In the genomic region with DNA sequence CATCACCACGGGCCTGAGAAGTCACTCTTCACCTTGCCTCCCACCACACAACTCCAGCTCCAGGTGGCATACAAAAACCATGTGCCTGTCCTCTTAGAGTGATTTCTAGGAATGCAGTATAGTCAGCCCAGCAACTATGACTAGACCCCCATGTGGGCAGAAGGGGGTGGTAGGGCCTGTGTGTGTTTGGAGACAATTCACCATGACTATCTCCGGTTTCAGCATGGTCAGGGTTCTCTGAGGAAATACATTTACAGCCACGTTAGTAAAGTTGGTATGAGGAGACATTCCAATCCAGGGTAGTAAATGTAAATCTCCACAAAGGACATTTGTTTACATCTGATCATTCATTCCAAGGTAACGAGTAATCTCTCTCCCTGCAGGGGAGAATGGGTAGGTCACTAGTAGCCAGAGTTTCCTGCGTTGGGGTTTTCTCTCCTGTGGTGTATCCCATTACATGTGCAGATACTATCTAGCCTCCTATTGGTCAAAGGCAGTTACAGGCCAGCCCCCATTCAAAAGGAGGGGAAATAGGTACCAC, we compare ENCODE assay signal across 10 cellular contexts. TPM values are rescaled to one million over a fixed set of nuclear protein-coding genes. Genes with fewer than 3 reads are reported as not detected.
DNase-seq lines count a peak whose midpoint lies in the region; ATAC-seq and TF ChIP-seq lines count a peak whose summit lies in the region.
"Had no signal": no experiment of that assay in that cellular context is flagged by ENCODE, and none has a peak within 500 bp of the region (broad histone marks: within the 10 kb centered on the region; RNA-seq: fewer than 3 reads in every experiment).

No MANE protein-coding gene starts in this region.

- no peak for ATAC-seq in GM21723 (IDR thresholded peaks at IDR 0.05; ENCODE audit: unreplicated experiment)
- ATAC-seq in HG03139 (IDR thresholded peaks at IDR 0.05; ENCODE audit: unreplicated experiment): no peak
- ATAC-seq: left colon had no signal

- no peaks in the 10 kb centered on the region for H3K27me3 ChIP-seq in BJ (ENCODE audit: control insufficient read depth, insufficient read depth, low read length)
- H3K27me3 ChIP-seq in HUES48 (ENCODE audit: control insufficient read depth, insufficient read depth, low read length): no peaks in the 10 kb centered on the region

- H3K36me3 ChIP-seq in BJ (ENCODE audit: control insufficient read depth, insufficient read depth, low read length) (no peaks in the 10 kb centered on the region), HUES48 (ENCODE audit: control insufficient read depth, insufficient read depth, low read length) (no peaks in the 10 kb centered on the region)

- H3K9me3 ChIP-seq in HUES48 (ENCODE audit: control insufficient read depth, insufficient read depth, low read length): peaks cover 20% of the 10 kb centered on the region

- no peak overlapping the region for H3K4me3 ChIP-seq in BJ (ENCODE audit: low read depth, low read length)
- H3K4me3 ChIP-seq in HUES48 (ENCODE audit: low read depth, low read length): no peak overlapping the region

- DNase-seq in BJ (ENCODE audit: low read depth) (peak; percentile 78), astrocyte of the hippocampus (ENCODE audit: low read depth, low spot score) (peak; percentile 82), islet precursor cell (peak; percentile 85), DMS153 treated with DMSO at 0.1 percent for 48 hours (lab: John Stamatoyannopoulos, UW; ENCODE audit: unreplicated experiment) (no peak)
- DNase-seq in activated naive CD4-positive, alpha-beta T cell treated with Interleukin-2 at 50 U/mL for 16 hours: no peak
- DNase-seq: left colon, small intestine had no signal

- H3K4me1 ChIP-seq in HUES48 (ENCODE audit: control insufficient read depth, insufficient read depth, low read length): peaks cover 5% of the 10 kb centered on the region; the same call in 1 of the 2 replicates

- CTCF ChIA-PET in BJ (lab: Yijun Ruan, JAX): interaction anchor here (0.7 kb wide), 1 partner anchor 639 kb away, joined by 3 read pairs; no protein-coding TSS in a partner anchor

- TF ChIP-seq CTCF in BJ (IDR thresholded peaks at IDR 0.05; ENCODE audit: insufficient read depth, low read depth, low read length): no peak

- peak overlapping the region; percentile 87 for H3K27ac ChIP-seq in HUES48 (ENCODE audit: low read depth, low read length)

- POLR2A ChIA-PET in BJ (lab: Charles Lee): no interaction called here

- peak overlapping the region; percentile 3; the same call in 1 of the 2 replicates for H3K9ac ChIP-seq in HUES48 (ENCODE audit: low read depth, low read length)

RNA-seq across cellular contexts. Expression of gene MTMR1, which starts 4.2 kb away (rescaled TPM):
- polyA plus RNA-seq in BJ (2011; rRNA removed): 14.2 and 20.1 TPM in 2 replicates
- 14.8 and 18.2 TPM in 2 replicates for polyA minus RNA-seq in BJ (2011; rRNA and poly(A)+ RNA removed)

Comparison
In these comparisons a context has a peak if more than half of its experiments do, and no peak if none do; other contexts are left out.
1. DNase-seq: peak in BJ (single experiment), astrocyte of the hippocampus (single experiment) and islet precursor cell (single experiment); none in activated naive CD4-positive, alpha-beta T cell treated with Interleukin-2 at 50 U/mL for 16 hours (single experiment) and DMS153 treated with DMSO at 0.1 percent for 48 hours (single experiment).